8 cellular contexts compared by ENCODE assay signal in the genomic region with DNA sequence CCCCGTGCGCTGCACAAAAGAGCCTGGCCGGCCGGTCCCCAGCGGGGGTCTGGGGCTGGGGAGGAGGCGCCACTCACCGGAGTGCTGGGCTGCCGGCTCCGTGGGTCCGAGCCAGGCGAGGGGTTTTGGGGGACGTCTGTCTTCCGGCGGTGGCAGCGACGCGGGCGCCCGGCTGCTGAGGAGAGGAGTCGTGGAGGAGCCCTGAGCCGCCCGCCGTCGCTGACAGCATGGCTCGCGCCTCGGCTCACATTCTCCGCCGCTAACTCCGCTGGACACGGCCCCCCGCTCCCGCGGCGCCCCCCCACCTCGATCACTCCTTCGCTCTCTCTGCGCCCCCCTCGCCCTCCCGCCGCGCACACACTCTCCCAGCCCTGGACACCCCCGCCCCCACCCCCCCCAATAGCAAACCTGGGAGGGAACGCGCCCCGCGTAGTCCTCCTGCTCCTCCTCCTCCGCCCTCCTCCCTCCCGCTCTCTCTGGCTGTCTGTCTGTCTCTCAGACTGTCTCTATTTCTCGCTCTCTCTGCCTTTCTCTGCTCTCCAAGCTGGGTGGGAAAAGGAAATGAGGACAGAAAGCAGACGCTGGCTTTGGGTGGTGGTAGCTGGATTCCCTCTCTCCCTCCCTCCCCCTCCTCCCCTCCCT. TPM values are rescaled to one million over a fixed set of nuclear protein-coding genes. Genes with fewer than 3 reads are reported as not detected.
DNase-seq lines count a peak whose midpoint lies in the region; ATAC-seq and TF ChIP-seq lines count a peak whose summit lies in the region.

No MANE protein-coding gene starts in this region.

- H3K36me3 Mint-ChIP-seq in stimulated activated effector memory CD8-positive, alpha-beta T cell treated with anti-CD3 and anti-CD28 coated beads, Interleukin-12 subunit alpha, Interleukin-12 subunit beta, amount 100 ng/mL, for 72 hours, result peaks cover 13% of the 10 kb centered on the region

- 0 to 1% methylated on average over 21 to 45 of the region's 51 CpGs for WGBS in body of pancreas, 2 donors

- H3K4me3 ChIP-seq in PC-3 (ENCODE audit: low read length) (peak overlapping the region; percentile 88), body of pancreas (peak overlapping the region; percentile 57 to 68)

- intact Hi-C loops in PC-3 (cut with micrococcal nuclease), result loop anchor here (10.0 kb wide), 1 partner anchor 299 kb away; no protein-coding TSS in a partner anchor
- intact Hi-C loops in body of pancreas (cut with DNase I), result no loop called here

- ATAC-seq in PC-3 (peak; percentile 7), body of pancreas (peak; percentile 24), HG03159 (IDR thresholded peaks at IDR 0.05; ENCODE audit: unreplicated experiment) (no peak), GM19455 (IDR thresholded peaks at IDR 0.05; ENCODE audit: unreplicated experiment) (no peak)
- ATAC-seq in stimulated activated effector memory CD8-positive, alpha-beta T cell treated with anti-CD3 and anti-CD28 coated beads, Interleukin-12 subunit alpha, Interleukin-12 subunit beta, amount 100 ng/mL, for 72 hours, result peak; percentile 20

- H3K79me2 ChIP-seq in PC-3 (ENCODE audit: low read length), result peaks cover 52% of the 10 kb centered on the region

- no peak for TF ChIP-seq CTCF in PC-3 (conservative IDR thresholded peaks at IDR 0.05; ENCODE audit: low read depth, low read length)
- TF ChIP-seq CTCF in body of pancreas (IDR thresholded peaks at IDR 0.05), result no peak

- H3K4me2 ChIP-seq in PC-3 (ENCODE audit: low read length), result peak overlapping the region; percentile 83

- H3K27me3 ChIP-seq in PC-3 (ENCODE audit: low read length), result no peaks in the 10 kb centered on the region
- H3K27me3 ChIP-seq in body of pancreas, result no peaks in the 10 kb centered on the region

- peaks cover 37% of the 10 kb centered on the region for H4K20me1 ChIP-seq in PC-3 (ENCODE audit: low read length)

- no peaks in the 10 kb centered on the region for H3K9me3 ChIP-seq in PC-3 (ENCODE audit: low read length)
- no peaks in the 10 kb centered on the region for H3K9me3 ChIP-seq in body of pancreas

- TF ChIP-seq POLR2A in body of pancreas (IDR thresholded peaks at IDR 0.05), result no peak

- no peak overlapping the region for H3K4me3 Mint-ChIP-seq in stimulated activated effector memory CD8-positive, alpha-beta T cell treated with anti-CD3 and anti-CD28 coated beads, Interleukin-12 subunit alpha, Interleukin-12 subunit beta, amount 100 ng/mL, for 72 hours

- H3K4me1 ChIP-seq in PC-3 (ENCODE audit: insufficient read depth, low read length) (peaks cover 44% of the 10 kb centered on the region), body of pancreas (peaks cover 43% of the 10 kb centered on the region)

- H3F3A ChIP-seq in PC-3 (ENCODE audit: low read length, unreplicated experiment), result no peaks in the 10 kb centered on the region

- H3K4me1 Mint-ChIP-seq in stimulated activated effector memory CD8-positive, alpha-beta T cell treated with anti-CD3 and anti-CD28 coated beads, Interleukin-12 subunit alpha, Interleukin-12 subunit beta, amount 100 ng/mL, for 72 hours, result peaks cover 62% of the 10 kb centered on the region

- DNase-seq in stimulated activated CD4-positive, alpha-beta T cell treated with anti-CD3 and anti-CD28 coated beads, Interleukin-1b, Interleukin-23, amount 100 ng/mL, for 48 hours, result peak; percentile 24
- no peak for DNase-seq in stimulated activated CD4-positive, alpha-beta T cell treated with anti-CD3 and anti-CD28 coated beads, Interleukin-2, amount 100 ng/mL, for 48 hours
- no peak for DNase-seq in PC-3
- DNase-seq in body of pancreas, result peak in 3 of 4 donors; percentile 43 to 48 (median 46)
- DNase-seq in islet precursor cell, result peak; percentile 53
- DNase-seq in stimulated activated effector memory CD8-positive, alpha-beta T cell treated with anti-CD3 and anti-CD28 coated beads, Interleukin-12 subunit alpha, Interleukin-12 subunit beta, amount 100 ng/mL, for 72 hours (ENCODE audit: low spot score in 2 of 2), result peak in 1 of 2 donors; percentile 65

- POLR2A ChIA-PET in PC-3 (lab: Charles Lee; ENCODE audit: unreplicated experiment), result interaction anchor here (0.5 to 1.5 kb wide), 3 partner anchors 46 to 551 kb away, joined by 3 to 32 read pairs (median 5); no protein-coding TSS in a partner anchor

- CTCF ChIA-PET in PC-3 (lab: Charles Lee), result interaction anchor here (0.6 to 2.4 kb wide), 4 partner anchors 8 to 167 kb away, joined by 3 to 30 read pairs (median 3); no protein-coding TSS in a partner anchor

- no peaks in the 10 kb centered on the region for H3K9me3 Mint-ChIP-seq in stimulated activated effector memory CD8-positive, alpha-beta T cell treated with anti-CD3 and anti-CD28 coated beads, Interleukin-12 subunit alpha, Interleukin-12 subunit beta, amount 100 ng/mL, for 72 hours

- no peaks in the 10 kb centered on the region for H3K9me2 ChIP-seq in PC-3 (replicated peaks; ENCODE audit: low read length)

- peak overlapping the region; percentile 67 for H3K27ac Mint-ChIP-seq in stimulated activated effector memory CD8-positive, alpha-beta T cell treated with anti-CD3 and anti-CD28 coated beads, Interleukin-12 subunit alpha, Interleukin-12 subunit beta, amount 100 ng/mL, for 72 hours

- H3K27ac ChIP-seq in PC-3 (ENCODE audit: low read length) (peak overlapping the region; percentile 46), body of pancreas (peak overlapping the region; percentile 81 to 93 (median 88))

- H3K9ac ChIP-seq in PC-3 (ENCODE audit: low read length), result peak overlapping the region; percentile 93

- peak overlapping the region; percentile 49; the same call in 1 of the 2 replicates for H2AFZ ChIP-seq in PC-3 (ENCODE audit: low read length)

- no TSS peak for BruUV-seq in PC-3 (replicated peaks; lab: Mats Ljungman, UMichigan)

- H3K36me3 ChIP-seq in PC-3 (ENCODE audit: low read depth, low read length) (no peaks in the 10 kb centered on the region), body of pancreas (replicated peaks in 1 of 2; ENCODE audit: insufficient read depth in 1 of 2, low read depth in 2 of 2) (no peaks in the 10 kb centered on the region)

RNA-seq across cellular contexts. Expression of a gene that starts 0.5 kb away (rescaled TPM):
- total RNA-seq in PC-3 (2014; rRNA removed) (15.2 and 20.4 TPM in 2 replicates), body of pancreas (10 to 100 TPM; 13.5 to 14.2 TPM)

RNA-seq across cellular contexts. Expression of a gene that starts 31.5 kb away (rescaled TPM):
- not detected in 2 replicates for total RNA-seq in PC-3 (2014; rRNA removed)
- 1 to 10 TPM; 3.0 to 5.4 TPM for total RNA-seq in body of pancreas

Comparison
In these comparisons a context has a peak if more than half of its experiments do, and no peak if none do; other contexts are left out.
1. DNase-seq: peak in stimulated activated CD4-positive, alpha-beta T cell treated with anti-CD3 and anti-CD28 coated beads, Interleukin-1b, Interleukin-23, amount 100 ng/mL, for 48 hours (single experiment), body of pancreas (3 of 4) and islet precursor cell (single experiment); none in stimulated activated CD4-positive, alpha-beta T cell treated with anti-CD3 and anti-CD28 coated beads, Interleukin-2, amount 100 ng/mL, for 48 hours (0 of 2) and PC-3 (single experiment).
2. ATAC-seq: peak in PC-3 (single experiment), body of pancreas (single experiment) and stimulated activated effector memory CD8-positive, alpha-beta T cell treated with anti-CD3 and anti-CD28 coated beads, Interleukin-12 subunit alpha, Interleukin-12 subunit beta, amount 100 ng/mL, for 72 hours (single experiment); none in HG03159 (single experiment) and GM19455 (single experiment).